ENCODE assay signal across 1 cellular context in genomic region chr7:37493810-37494209, GRCh38.
TF ChIP-seq lines count a peak whose summit lies in the region.

No MANE protein-coding gene starts in this region.

TF ChIP-seq in WTC11, 78 proteins besides CTCF, POLR2A, EP300 and RAD21 (continued from another document):
- no peak for TF ChIP-seq FOXP4 (CRISPR knock-in tag; IDR thresholded peaks at IDR 0.05)
- no peak for TF ChIP-seq FOXJ3 (CRISPR knock-in tag; IDR thresholded peaks at IDR 0.05; ENCODE audit: borderline replicate concordance)
- TF ChIP-seq ZNF512 (CRISPR knock-in tag; IDR thresholded peaks at IDR 0.05; ENCODE audit: borderline replicate concordance): no peak
- no peak for TF ChIP-seq ZNF219 (CRISPR knock-in tag; IDR thresholded peaks at IDR 0.05; ENCODE audit: borderline replicate concordance)
- no peak for TF ChIP-seq AR (CRISPR knock-in tag; IDR thresholded peaks at IDR 0.05)
- TF ChIP-seq MYBL2 (CRISPR knock-in tag; IDR thresholded peaks at IDR 0.05): no peak
- TF ChIP-seq SOX15 (CRISPR knock-in tag; IDR thresholded peaks at IDR 0.05): no peak
- TF ChIP-seq SMAD3 (CRISPR knock-in tag; IDR thresholded peaks at IDR 0.05; ENCODE audit: borderline replicate concordance): no peak
- no peak for TF ChIP-seq ZNF232 (CRISPR knock-in tag; IDR thresholded peaks at IDR 0.05)
- TF ChIP-seq PRRX2 (CRISPR knock-in tag; IDR thresholded peaks at IDR 0.05): no peak
TF ChIP-seq in WTC11: peak in this region for 0.
